29 cellular contexts compared by ENCODE assay signal in genomic region chr10:100983868-100984669, GRCh38. TPM values are rescaled to one million over a fixed set of nuclear protein-coding genes. Genes with fewer than 3 reads are reported as not detected.
DNase-seq lines count a peak whose midpoint lies in the region; ATAC-seq and TF ChIP-seq lines count a peak whose summit lies in the region.
"Had no signal": no experiment of that assay in that cellular context is flagged by ENCODE, and none has a peak within 500 bp of the region (broad histone marks: within the 10 kb centered on the region; RNA-seq: fewer than 3 reads in every experiment).

No MANE protein-coding gene starts in this region.

- no CpG with 5 or more reads among the region's 13 CpGs for WGBS in H9 (ENCODE audit: extremely low coverage, insufficient read length, low lambda C conversion rate)

- H3K4me3 ChIP-seq in coronary artery, result no peak overlapping the region
- H3K4me3 ChIP-seq: GM23248, heart right ventricle, ovary, right atrium auricular region, transverse colon had no signal

- H4K5ac ChIP-seq in H9 (ENCODE audit: insufficient read length, low read depth, low read length), result no peak overlapping the region

- no peak overlapping the region for H2BK20ac ChIP-seq in H9 (ENCODE audit: low read depth, low read length, poor library complexity, severe bottlenecking)

- H2BK120ac ChIP-seq in H9 (ENCODE audit: low read depth, low read length, poor library complexity, severe bottlenecking), result no peak overlapping the region

- no peak overlapping the region for H2BK12ac ChIP-seq in H9 (ENCODE audit: insufficient read length, low read depth, low read length)

- no peak for ATAC-seq in activated CD4-positive, CD25-positive, alpha-beta regulatory T cell treated with anti-CD3 and anti-CD28 coated beads, Interleukin-2, amount 50 U/mL, for 24 hours
- no peak for ATAC-seq in GM21786 (IDR thresholded peaks at IDR 0.05; ENCODE audit: unreplicated experiment)
- ATAC-seq: activated CD8-positive, alpha-beta T cell treated with anti-CD3 and anti-CD28 coated beads for 36 hours; heart right ventricle; left cardiac atrium; stimulated activated naive CD8-positive, alpha-beta T cell treated with anti-CD3 and anti-CD28 coated beads, Interleukin-15, amount 100 ng/mL, for 72 hours had no signal

- no peak overlapping the region for H3T11ph ChIP-seq in H9 (ENCODE audit: low read length)

- H3K9me3 Mint-ChIP-seq in H9, result peaks cover 0 to 2% of the 10 kb centered on the region in 2 experiments; a peak in 3 of 5 replicates
- H3K9me3 Mint-ChIP-seq: activated CD8-positive, alpha-beta T cell treated with anti-CD3 and anti-CD28 coated beads for 36 hours; CD8-positive, alpha-beta memory T cell; stimulated activated naive CD8-positive, alpha-beta T cell treated with anti-CD3 and anti-CD28 coated beads, Interleukin-15, amount 100 ng/mL, for 72 hours; T-helper 2 cell treated with Interferon-gamma antibody and Interleukin-4, amounts not matched to agents 5 μg/mL and 100 μg/mL, for 36 hours had no signal

- H2BK15ac ChIP-seq in H9 (ENCODE audit: low read depth, low read length), result no peak overlapping the region

- H3K4ac ChIP-seq in H9 (ENCODE audit: low read depth, low read length), result no peak overlapping the region

- peaks cover 6 to 16% of the 10 kb centered on the region in 2 experiments for H3K4me1 Mint-ChIP-seq in H9

- no peak overlapping the region for H3K18ac ChIP-seq in H9 (ENCODE audit: insufficient read length, low read depth, low read length)

- no peak overlapping the region for H3K56ac ChIP-seq in H9 (ENCODE audit: insufficient read length, low read depth, low read length)

- H3K23me2 ChIP-seq in H9 (ENCODE audit: insufficient read length, low read depth, low read length, poor library complexity, severe bottlenecking), result peaks cover 8% of the 10 kb centered on the region

- no peak overlapping the region for H4K8ac ChIP-seq in H9 (replicated peaks; ENCODE audit: insufficient read length, low read depth, low read length)

- no peak overlapping the region for H3K23ac ChIP-seq in H9 (ENCODE audit: insufficient read length, low read depth, low read length)

- no peaks in the 10 kb centered on the region; the same call in 1 of the 2 replicates for H3K4me1 ChIP-seq in H9 (ENCODE audit: insufficient read depth, low read length)

- H3K27ac ChIP-seq in H9 (ENCODE audit: insufficient read length, low read depth, low read length) (no peak overlapping the region), coronary artery (no peak overlapping the region)
- H3K27ac ChIP-seq: 22Rv1, GM23248, heart right ventricle, ovary, right atrium auricular region, transverse colon, VCaP had no signal

- intact Hi-C loops in posterior vena cava (cut with DNase I), result no loop called here

- H2AFZ ChIP-seq in H9 (ENCODE audit: low read length), result no peak overlapping the region
- H2AFZ ChIP-seq: GM23248 had no signal

- H4K91ac ChIP-seq in H9 (ENCODE audit: insufficient read length, low read depth, low read length), result no peak overlapping the region

- H3K27me3 Mint-ChIP-seq in H9 (ENCODE audit: low read depth), result no peaks in the 10 kb centered on the region
- H3K27me3 Mint-ChIP-seq: activated CD8-positive, alpha-beta T cell treated with anti-CD3 and anti-CD28 coated beads for 36 hours; stimulated activated naive CD8-positive, alpha-beta T cell treated with anti-CD3 and anti-CD28 coated beads, Interleukin-15, amount 100 ng/mL, for 72 hours had no signal

- peaks cover 9 to 32% (median 28%) of the 10 kb centered on the region in 3 experiments; a peak in 6 of 7 replicates for H3K36me3 Mint-ChIP-seq in H9 (ENCODE audit: insufficient read depth in 1 of 3, low read depth in 3 of 3)

- H3K4me3 Mint-ChIP-seq in H9, result no peak overlapping the region
- H3K4me3 Mint-ChIP-seq: activated CD8-positive, alpha-beta T cell treated with anti-CD3 and anti-CD28 coated beads for 36 hours; stimulated activated naive CD8-positive, alpha-beta T cell treated with anti-CD3 and anti-CD28 coated beads, Interleukin-15, amount 100 ng/mL, for 72 hours; T-helper 2 cell treated with Interferon-gamma antibody and Interleukin-4, amounts not matched to agents 5 μg/mL and 100 μg/mL, for 36 hours had no signal

- H3K4me2 ChIP-seq in H9 (ENCODE audit: insufficient read depth, insufficient read length, low read length), result no peak overlapping the region

- no peak overlapping the region for H3K9ac ChIP-seq in H9 (ENCODE audit: extremely low read depth, insufficient read length, low read length)
- H3K9ac ChIP-seq: GM23248 had no signal

- H3K9me3 ChIP-seq in H9 (ENCODE audit: control insufficient read depth, low read depth, low read length), result no peaks in the 10 kb centered on the region
- H3K9me3 ChIP-seq: heart right ventricle, ovary, right atrium auricular region, transverse colon had no signal

- H3K27ac Mint-ChIP-seq in H9, result peak overlapping the region; percentile 64 to 96 (median 75); a peak in 3 of 7 replicates
- H3K27ac Mint-ChIP-seq: activated CD8-positive, alpha-beta T cell treated with anti-CD3 and anti-CD28 coated beads for 36 hours; T-helper 2 cell treated with Interferon-gamma antibody and Interleukin-4, amounts not matched to agents 5 μg/mL and 100 μg/mL, for 36 hours had no signal

- H2BK5ac ChIP-seq in H9 (ENCODE audit: insufficient read length, low read length), result no peak overlapping the region

- TF ChIP-seq CTCF in H9 (conservative IDR thresholded peaks at IDR 0.05) (no peak), coronary artery (IDR thresholded peaks at IDR 0.05) (no peak)

- no peaks in the 10 kb centered on the region for H4K20me1 ChIP-seq in H9 (ENCODE audit: control insufficient read depth, insufficient read depth, insufficient read length)

- H3K79me2 ChIP-seq in H9 (ENCODE audit: insufficient read depth, low read length), result peaks cover 14% of the 10 kb centered on the region; the same call in 1 of the 2 replicates

- DNase-seq in activated CD4-positive, CD25-positive, alpha-beta regulatory T cell treated with anti-CD3 and anti-CD28 coated beads, Interleukin-2, amount 50 U/mL, for 72 hours, result peak; percentile 9
- DNase-seq in H9 (no peak), coronary artery (ENCODE audit: low spot score) (peak; percentile 68), posterior vena cava (ENCODE audit: low spot score) (peak; percentile 40), hepatic stellate cell (ENCODE audit: low spot score) (no peak)
- no peak for DNase-seq in stimulated activated CD4-positive, alpha-beta T cell treated with anti-CD3 and anti-CD28 coated beads, Interleukin-1b, Interleukin-23, amount 100 ng/mL, for 48 hours
- DNase-seq: activated CD8-positive, alpha-beta T cell treated with anti-CD3 and anti-CD28 coated beads for 36 hours; CD8-positive, alpha-beta memory T cell; DMS153; effector CD8-positive, alpha-beta T cell; erythroblast; GM23248; heart right ventricle; KG1; left cardiac atrium; mesendoderm; NCI-H1436; NCI-H2107; NCI-H446 treated with DMSO at 0.1 percent for 48 hours; OCI-M1; stimulated activated naive CD8-positive, alpha-beta T cell treated with anti-CD3 and anti-CD28 coated beads, Interleukin-15, amount 100 ng/mL, for 72 hours; transverse colon had no signal

- no peak overlapping the region for H2AK5ac ChIP-seq in H9 (ENCODE audit: insufficient read length, low read length)

- H3K14ac ChIP-seq in H9 (ENCODE audit: insufficient read depth, low read length), result no peak overlapping the region

- no peaks in the 10 kb centered on the region for H3K27me3 ChIP-seq in H9 (ENCODE audit: insufficient read depth, low read length)
- H3K27me3 ChIP-seq: heart right ventricle, ovary, right atrium auricular region, transverse colon had no signal

- peaks cover 7% of the 10 kb centered on the region for H3K79me1 ChIP-seq in H9 (ENCODE audit: insufficient read depth, low read depth, low read length, poor library complexity, severe bottlenecking)

RNA-seq across cellular contexts. Expression of gene MRPL43, which starts 3.2 kb away (rescaled TPM):
- total RNA-seq in H9 (2021) (70.3 and 71.0 TPM in 2 replicates), posterior vena cava (10 to 100 TPM; 48.6 to 53.9 TPM)

RNA-seq across cellular contexts. Expression of gene TWNK, which starts 3.3 kb away (rescaled TPM):
- total RNA-seq in H9 (2021), result 38.7 and 41.7 TPM in 2 replicates
- total RNA-seq in posterior vena cava, result 1 to 10 TPM; 5.2 to 5.6 TPM

RNA-seq across cellular contexts. Expression of gene SEMA4G, which starts 14.8 kb away (rescaled TPM):
- 8.1 and 8.5 TPM in 2 replicates for total RNA-seq in H9 (2021)
- total RNA-seq in posterior vena cava, result 1 to 10 TPM; 1.1 to 1.6 TPM

RNA-seq across cellular contexts. Expression of gene LZTS2, which starts 15.5 kb away (rescaled TPM):
- total RNA-seq in H9 (2021), result 69.1 and 71.3 TPM in 2 replicates
- 10 to 100 TPM; 71.4 to 91.3 TPM for total RNA-seq in posterior vena cava

RNA-seq across cellular contexts. Expression of gene PDZD7, which starts 46.9 kb away (rescaled TPM):
- total RNA-seq in H9 (2021) (1.7 and 2.0 TPM in 2 replicates), posterior vena cava (under 1 TPM; 0.48 to 0.83 TPM)

Comparison
In these comparisons a context has a peak if more than half of its experiments do, and no peak if none do; other contexts are left out.
1. DNase-seq: peak in activated CD4-positive, CD25-positive, alpha-beta regulatory T cell treated with anti-CD3 and anti-CD28 coated beads, Interleukin-2, amount 50 U/mL, for 72 hours (single experiment), coronary artery (single experiment) and posterior vena cava (single experiment); none in H9 (single experiment), stimulated activated CD4-positive, alpha-beta T cell treated with anti-CD3 and anti-CD28 coated beads, Interleukin-1b, Interleukin-23, amount 100 ng/mL, for 48 hours (single experiment) and hepatic stellate cell (single experiment).